12 cellular contexts compared by ENCODE assay signal in the genomic region with DNA sequence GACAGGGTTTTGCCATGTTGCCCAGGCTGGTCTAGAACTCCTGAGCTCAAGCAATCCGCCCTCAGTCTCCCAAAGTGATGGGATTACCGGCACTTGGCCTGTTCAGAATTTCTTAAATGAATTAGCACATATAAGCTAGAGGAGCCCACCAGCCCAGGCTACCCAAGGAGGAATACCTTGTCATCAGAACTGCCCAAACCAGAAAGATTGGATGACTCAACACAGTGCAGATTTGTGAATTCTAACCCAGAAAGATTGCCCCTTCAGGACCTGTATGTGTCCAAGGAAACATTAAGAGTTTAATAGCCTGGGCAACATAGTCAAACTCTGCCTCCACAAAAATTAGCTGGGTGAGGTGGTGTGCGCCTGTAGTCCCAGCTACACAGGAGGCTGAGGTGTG. TPM values are rescaled to one million over a fixed set of nuclear protein-coding genes. Genes with fewer than 3 reads are reported as not detected.
DNase-seq lines count a peak whose midpoint lies in the region; ATAC-seq and TF ChIP-seq lines count a peak whose summit lies in the region.
"Had no signal": no experiment of that assay in that cellular context is flagged by ENCODE, and none has a peak within 500 bp of the region (broad histone marks: within the 10 kb centered on the region; RNA-seq: fewer than 3 reads in every experiment).

No MANE protein-coding gene starts in this region.

- no peaks in the 10 kb centered on the region for H3K4me1 ChIP-seq in foreskin keratinocyte
- H3K4me1 ChIP-seq in naive thymus-derived CD4-positive, alpha-beta T cell (ENCODE audit: control insufficient read depth in 2 of 2, insufficient read depth in 2 of 2, low read length in 2 of 2), result no peaks in the 10 kb centered on the region

- H3K27me3 Mint-ChIP-seq in naive thymus-derived CD4-positive, alpha-beta T cell, result peaks cover 5 to 18% (median 10%) of the 10 kb centered on the region in 5 donors

- H3K4me1 Mint-ChIP-seq in naive thymus-derived CD4-positive, alpha-beta T cell, result peaks cover 0 to 7% (median 0%) of the 10 kb centered on the region in 7 donors
- H3K4me1 Mint-ChIP-seq: CD14-positive monocyte, IgD-negative memory B cell had no signal

- no peaks in the 10 kb centered on the region for H3K9me3 ChIP-seq in naive thymus-derived CD4-positive, alpha-beta T cell (ENCODE audit: control insufficient read depth in 2 of 3, low read length in 3 of 3)

- DNase-seq in HPDE6-E6E7 (ENCODE audit: extremely low spot score), result peak; percentile 38
- DNase-seq in RWPE1 (ENCODE audit: low spot score), result peak; percentile 34
- DNase-seq in foreskin keratinocyte, result peak in 1 of 2 donors; percentile 26
- DNase-seq in glomerular visceral epithelial cell (ENCODE audit: extremely low spot score), result no peak
- DNase-seq in naive thymus-derived CD4-positive, alpha-beta T cell, result no peak
- DNase-seq in 8988T, result no peak
- DNase-seq: COR-L47, GM23248 had no signal

- no peak overlapping the region for H3K4me3 ChIP-seq in naive thymus-derived CD4-positive, alpha-beta T cell (ENCODE audit: low read length)
- H3K4me3 ChIP-seq: GM12878, GM23248 had no signal

- H3K9me3 Mint-ChIP-seq in naive thymus-derived CD4-positive, alpha-beta T cell, result peaks cover 0 to 2% (median 0%) of the 10 kb centered on the region in 11 donors
- H3K9me3 Mint-ChIP-seq: CD8-positive, alpha-beta T cell had no signal

- peaks cover 0 to 1% (median 0%) of the 10 kb centered on the region in 5 donors for H3K36me3 Mint-ChIP-seq in naive thymus-derived CD4-positive, alpha-beta T cell
- H3K36me3 Mint-ChIP-seq: CD14-positive monocyte; CD8-positive, alpha-beta T cell; IgD-negative memory B cell had no signal

- TF ChIP-seq CTCF in RWPE1 (conservative IDR thresholded peaks at IDR 0.05; ENCODE audit: low read depth), result no peak
- TF ChIP-seq CTCF in foreskin keratinocyte (conservative IDR thresholded peaks at IDR 0.05), result no peak

- no peak overlapping the region for H3K27ac Mint-ChIP-seq in naive thymus-derived CD4-positive, alpha-beta T cell
- H3K27ac Mint-ChIP-seq: CD8-positive, alpha-beta T cell; IgD-negative memory B cell had no signal

- H3K4me3 Mint-ChIP-seq in naive thymus-derived CD4-positive, alpha-beta T cell, result no peak overlapping the region
- H3K4me3 Mint-ChIP-seq: CD14-positive monocyte; CD8-positive, alpha-beta T cell; IgD-negative memory B cell had no signal

- peak; percentile 50 for ATAC-seq in foreskin keratinocyte
- no peak for ATAC-seq in naive thymus-derived CD4-positive, alpha-beta T cell
- ATAC-seq: CD8-positive, alpha-beta T cell; GM12878 had no signal

- POLR2A ChIA-PET in RWPE1 (lab: Yijun Ruan, JAX; ENCODE audit: low non-redundant PET), result interaction anchor here (1.2 kb wide), 1 partner anchor 14 kb away, joined by 5 read pairs; a partner anchor contains a TSS
- POLR2A ChIA-PET in naive thymus-derived CD4-positive, alpha-beta T cell (lab: Charles Lee), result interaction anchor here (0.7 kb wide), 1 partner anchor 9 kb away, joined by 4 read pairs; no protein-coding TSS in a partner anchor

- H3K27ac ChIP-seq in RWPE1 (no peak overlapping the region), foreskin keratinocyte (no peak overlapping the region)
- no peak overlapping the region for H3K27ac ChIP-seq in naive thymus-derived CD4-positive, alpha-beta T cell (ENCODE audit: low read depth, low read length)
- H3K27ac ChIP-seq: GM23248 had no signal

- intact Hi-C loops in naive thymus-derived CD4-positive, alpha-beta T cell (cut with micrococcal nuclease), result no loop called here

- CTCF ChIA-PET in RWPE1 (lab: Yijun Ruan, JAX), result interaction anchor here (0.6 to 0.7 kb wide), 3 partner anchors 10 to 48 kb away, joined by 3 to 6 read pairs (median 3); no protein-coding TSS in a partner anchor
- CTCF ChIA-PET in naive thymus-derived CD4-positive, alpha-beta T cell (lab: Charles Lee), result interaction anchor here (1.7 kb wide), 1 partner anchor 10 kb away, joined by 5 read pairs; no protein-coding TSS in a partner anchor

- H3K36me3 ChIP-seq in naive thymus-derived CD4-positive, alpha-beta T cell (ENCODE audit: control insufficient read depth in 2 of 3, insufficient read depth in 3 of 3, low read length in 3 of 3), result no peaks in the 10 kb centered on the region

- no peaks in the 10 kb centered on the region for H3K27me3 ChIP-seq in foreskin keratinocyte
- no peaks in the 10 kb centered on the region for H3K27me3 ChIP-seq in naive thymus-derived CD4-positive, alpha-beta T cell (ENCODE audit: control insufficient read depth in 2 of 2, insufficient read depth in 2 of 2, low read length in 2 of 2)

RNA-seq across cellular contexts. Expression of a gene that starts 14.0 kb away (rescaled TPM):
- 6.8 and 8.4 TPM in 2 replicates for total RNA-seq in foreskin keratinocyte
- polyA plus RNA-seq in foreskin keratinocyte, result 2.2 and 2.7 TPM in 2 replicates
- total RNA-seq in naive thymus-derived CD4-positive, alpha-beta T cell, result 1 to 10 TPM; 2.0 to 8.0 (median 5.0) TPM
- 1 to 10 TPM; 4.8 to 5.2 TPM for polyA plus RNA-seq in naive thymus-derived CD4-positive, alpha-beta T cell

Comparison
In these comparisons a context has a peak if more than half of its experiments do, and no peak if none do; other contexts are left out.
1. DNase-seq: peak in HPDE6-E6E7 (single experiment) and RWPE1 (single experiment); none in glomerular visceral epithelial cell (single experiment), naive thymus-derived CD4-positive, alpha-beta T cell (0 of 9) and 8988T (single experiment).